Comparison of ENCODE assay signal across 7 cellular contexts in the genomic region with DNA sequence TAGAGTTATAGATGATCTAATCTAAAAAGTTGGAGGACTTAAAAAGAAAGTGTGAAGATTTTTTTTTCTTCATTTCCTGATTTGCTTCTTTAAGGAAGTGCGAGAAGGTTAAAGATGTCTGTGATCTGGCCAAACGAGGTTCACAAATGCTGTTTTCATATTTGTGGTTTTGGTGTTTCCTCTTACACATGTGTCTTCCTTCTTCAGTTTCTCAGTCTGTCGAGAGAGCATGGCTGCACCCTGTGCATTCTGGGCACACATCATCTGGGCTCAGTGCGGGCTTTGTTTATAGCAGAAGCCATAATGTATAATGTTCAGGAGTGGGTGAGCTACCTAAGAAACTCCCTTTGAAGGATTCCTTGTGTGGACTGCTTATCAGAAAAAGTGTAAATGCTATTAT.
A peak's percentile ranks its signal among the peaks of the same experiment; 100 is the strongest.
DNase-seq lines count a peak whose midpoint lies in the region; ATAC-seq and TF ChIP-seq lines count a peak whose summit lies in the region.

No MANE protein-coding gene starts in this region.

- H3K9ac ChIP-seq in SU-DHL-6 (ENCODE audit: low read length) = peak overlapping the region; percentile 32; the same call in 1 of the 2 replicates

- DNase-seq in astrocyte of the spinal cord (ENCODE audit: low read depth, low spot score) (peak; percentile 62), sciatic nerve (ENCODE audit: low spot score) (no peak), SK-N-DZ (ENCODE audit: low spot score) (no peak), HUDEP-2 (lab: John Stamatoyannopoulos, UW; ENCODE audit: unreplicated experiment in 76 of 76) (no peak)

- no peaks in the 10 kb centered on the region for H3K9me2 ChIP-seq in SU-DHL-6 (replicated peaks; ENCODE audit: insufficient read depth, low read length)

- in situ Hi-C loops in astrocyte of the spinal cord (cut with HindIII; ENCODE audit: low sequenced_read_pairs) = no loop called here

- H2AFZ ChIP-seq in SU-DHL-6 (ENCODE audit: low read depth, low read length, severe bottlenecking) = peak overlapping the region; percentile 55

- H3K27ac ChIP-seq in SU-DHL-6 (ENCODE audit: low read depth, low read length) = peak overlapping the region; percentile 44

- H3F3A ChIP-seq in SU-DHL-6 (ENCODE audit: insufficient read depth) = no peaks in the 10 kb centered on the region

- no peaks in the 10 kb centered on the region for H3K9me3 ChIP-seq in SU-DHL-6 (ENCODE audit: insufficient read depth, low read length)

- no peaks in the 10 kb centered on the region for H3K79me2 ChIP-seq in SU-DHL-6 (ENCODE audit: insufficient read depth, low read length)

- no peaks in the 10 kb centered on the region for H3K36me3 ChIP-seq in SU-DHL-6 (ENCODE audit: low read length)

- H3K4me2 ChIP-seq in SU-DHL-6 (ENCODE audit: low read depth, low read length, poor library complexity, severe bottlenecking) = peak overlapping the region; percentile 74

- no peaks in the 10 kb centered on the region for H3K27me3 ChIP-seq in SU-DHL-6 (ENCODE audit: low read length)

- H4K20me1 ChIP-seq in SU-DHL-6 (ENCODE audit: low read depth, low read length) = no peaks in the 10 kb centered on the region

- ATAC-seq in GM19328 (IDR thresholded peaks at IDR 0.05; ENCODE audit: unreplicated experiment) (peak; percentile 96), HG03196 (IDR thresholded peaks at IDR 0.05; ENCODE audit: unreplicated experiment) (peak; percentile 96), sciatic nerve (peak; percentile 70)

- TF ChIP-seq CTCF in SU-DHL-6 (IDR thresholded peaks at IDR 0.05; ENCODE audit: insufficient read depth, low read length, poor library complexity, severe bottlenecking) = no peak
- no peak for TF ChIP-seq CTCF in astrocyte of the spinal cord (IDR thresholded peaks at IDR 0.05; ENCODE audit: low read depth, low read length)

- H3K4me3 ChIP-seq in SU-DHL-6 (ENCODE audit: insufficient read depth, low read length, poor library complexity, severe bottlenecking) (peak overlapping the region; percentile 26), astrocyte of the spinal cord (ENCODE audit: low read depth, low read length) (no peak overlapping the region)

- intact Hi-C loops in sciatic nerve (cut with DNase I) = no loop called here
